11 cellular contexts compared by ENCODE assay signal in genomic region chr6:56874328-56874727, GRCh38.
"Had no signal": no experiment of that assay in that cellular context is flagged by ENCODE, and none has a peak within 500 bp of the region (broad histone marks: within the 10 kb centered on the region; RNA-seq: fewer than 3 reads in every experiment).

No MANE protein-coding gene starts in this region.

- H3K9ac ChIP-seq: GM23248 had no signal

- H2AFZ ChIP-seq: GM23248, GM23338 had no signal

- DNase-seq: GM23248, GOT3, H7, H9, HCEC 1CT, HFFc6 had no signal

- H3K4me2 ChIP-seq: GM23338 had no signal

- H3K36me3 ChIP-seq: HAP-1 had no signal

- FAIRE-seq: H1, H54 had no signal

- ATAC-seq: GM23338, HCT116 had no signal

- H3K27ac ChIP-seq: GM23248 had no signal

- H3K4me3 ChIP-seq: GM23248, GM23338, HAP-1 had no signal

- H3K4me1 ChIP-seq: HAP-1 had no signal

- H3K9me3 ChIP-seq: HAP-1 had no signal
